Comparison of ENCODE assay signal across 12 cellular contexts in the genomic region with DNA sequence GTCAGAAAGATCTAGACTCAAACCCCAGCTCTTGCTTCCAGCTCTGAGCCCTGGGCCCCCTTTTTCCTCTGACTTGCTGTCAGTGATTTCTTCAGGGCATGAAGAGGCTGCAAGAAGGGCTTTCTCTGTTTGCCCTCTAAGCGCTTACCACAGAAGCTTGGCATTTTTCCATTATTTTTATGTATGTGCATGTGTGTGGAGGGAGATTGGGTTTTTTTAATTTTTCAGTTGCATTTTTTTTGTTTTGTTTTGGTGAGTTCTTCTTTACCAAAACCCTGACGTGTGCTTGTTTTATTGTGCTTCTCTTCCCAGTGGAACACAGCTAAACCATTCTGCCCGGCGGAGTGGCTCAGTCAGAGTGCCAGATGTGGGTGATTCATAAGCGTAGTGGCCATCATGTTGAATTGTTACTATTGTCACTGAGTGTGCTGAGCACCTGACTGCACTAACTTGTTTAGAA.
DNase-seq lines count a peak whose midpoint lies in the region; ATAC-seq and TF ChIP-seq lines count a peak whose summit lies in the region.
"Had no signal": no experiment of that assay in that cellular context is flagged by ENCODE, and none has a peak within 500 bp of the region (broad histone marks: within the 10 kb centered on the region; RNA-seq: fewer than 3 reads in every experiment).

No MANE protein-coding gene starts in this region.

- H3K27ac ChIP-seq in mammary epithelial cell (ENCODE audit: insufficient read depth, low read depth, low read length), result no peak overlapping the region
- H3K27ac ChIP-seq: ascending aorta, left lung, pancreas had no signal

- intact Hi-C loops in mammary epithelial cell (cut with micrococcal nuclease), result no loop called here

- no peak overlapping the region for H3K4me3 ChIP-seq in BJ (ENCODE audit: low read depth, low read length)
- H3K4me3 ChIP-seq in mammary epithelial cell (replicated peaks in 1 of 3; ENCODE audit: insufficient read depth in 1 of 3, low read depth in 2 of 3, low read length in 3 of 3), result no peak overlapping the region
- H3K4me3 ChIP-seq: ascending aorta, left lung, pancreas had no signal

- no peaks in the 10 kb centered on the region for H4K20me1 ChIP-seq in mammary epithelial cell (ENCODE audit: insufficient read depth, low read length)

- DNase-seq in BJ (ENCODE audit: low read depth), result peak; percentile 37
- DNase-seq in KG1 (lab: John Stamatoyannopoulos, UW), result peak; percentile 25
- DNase-seq in chondrocyte (ENCODE audit: low spot score), result peak; percentile 27
- peak; percentile 56 for DNase-seq in midbrain (lab: John Stamatoyannopoulos, UW)
- DNase-seq in HuH-7 (ENCODE audit: low spot score), result no peak
- DNase-seq in mammary epithelial cell, result no peak
- DNase-seq: left lung; pancreas; stimulated activated CD4-positive, alpha-beta T cell treated with anti-CD3 and anti-CD28 coated beads, Interleukin-4, amount 100 ng/mL, for 1 hour had no signal

- no peak overlapping the region for H3K9ac ChIP-seq in mammary epithelial cell (ENCODE audit: insufficient read depth, low read length)

- no TSS peak for BruUV-seq in mammary epithelial cell (replicated peaks; lab: Mats Ljungman, UMichigan)

- H3K4me1 ChIP-seq in mammary epithelial cell (ENCODE audit: insufficient read depth, low read length), result no peaks in the 10 kb centered on the region
- H3K4me1 ChIP-seq: ascending aorta, left lung, pancreas had no signal

- in situ Hi-C loops in mammary epithelial cell (cut with MboI; ENCODE audit: low sequenced_read_pairs in 2 of 2), result loop anchor here in 1 of 2 donors (25.0 kb wide), 2 partner anchors 264 to 589 kb away; no protein-coding TSS in a partner anchor

- no peaks in the 10 kb centered on the region for H3K36me3 ChIP-seq in BJ (ENCODE audit: control insufficient read depth, insufficient read depth, low read length)
- H3K36me3 ChIP-seq in mammary epithelial cell (ENCODE audit: insufficient read depth, low read length), result no peaks in the 10 kb centered on the region
- H3K36me3 ChIP-seq: ascending aorta, left lung, pancreas had no signal

- TF ChIP-seq CTCF in BJ (IDR thresholded peaks at IDR 0.05; ENCODE audit: insufficient read depth, low read depth, low read length) (no peak), chondrocyte (IDR thresholded peaks at IDR 0.05) (no peak), mammary epithelial cell (conservative IDR thresholded peaks at IDR 0.05 in 1 of 2, IDR thresholded peaks at IDR 0.05 in 1 of 2; ENCODE audit: extremely low read depth in 1 of 2, insufficient read depth in 1 of 2, low read depth in 1 of 2, low read length in 2 of 2) (no peak)

- WGBS in mammary epithelial cell (ENCODE audit: low coverage, missing lambda C conversion rate), result 89% methylated on average over 5 of the region's 5 CpGs

- peaks cover 12% of the 10 kb centered on the region for H3K27me3 Mint-ChIP-seq in chondrocyte (ENCODE audit: low read depth)
- no peaks in the 10 kb centered on the region for H3K27me3 Mint-ChIP-seq in activated T-helper 17 cell treated with anti-CD3 and anti-CD28 coated beads, Interleukin-2, amount 50 U/mL, for 72 hours

- H3K79me2 ChIP-seq in mammary epithelial cell (ENCODE audit: insufficient read depth, low read length), result no peaks in the 10 kb centered on the region

- H3K36me3 Mint-ChIP-seq in chondrocyte (ENCODE audit: low read depth), result no peaks in the 10 kb centered on the region
- H3K36me3 Mint-ChIP-seq in activated T-helper 17 cell treated with anti-CD3 and anti-CD28 coated beads, Interleukin-2, amount 50 U/mL, for 72 hours (ENCODE audit: low read depth), result no peaks in the 10 kb centered on the region

- no peaks in the 10 kb centered on the region for H3K9me3 ChIP-seq in mammary epithelial cell (replicated peaks; ENCODE audit: insufficient read depth, low read length)
- H3K9me3 ChIP-seq: ascending aorta, left lung, pancreas had no signal

- no peaks in the 10 kb centered on the region for H3K9me3 Mint-ChIP-seq in chondrocyte (ENCODE audit: low read depth)
- no peaks in the 10 kb centered on the region for H3K9me3 Mint-ChIP-seq in activated T-helper 17 cell treated with anti-CD3 and anti-CD28 coated beads, Interleukin-2, amount 50 U/mL, for 72 hours

- H3K4me2 ChIP-seq in mammary epithelial cell (ENCODE audit: insufficient read depth, low read depth, low read length), result no peak overlapping the region

- ATAC-seq in activated T-helper 17 cell treated with anti-CD3 and anti-CD28 coated beads, Interleukin-2, amount 50 U/mL, for 72 hours (replicated peaks), result no peak
- ATAC-seq in HG03521 (IDR thresholded peaks at IDR 0.05; ENCODE audit: unreplicated experiment), result no peak
- ATAC-seq: left lung had no signal

- no peak overlapping the region for H3K4me3 Mint-ChIP-seq in chondrocyte (ENCODE audit: unreplicated experiment)
- no peak overlapping the region for H3K4me3 Mint-ChIP-seq in activated T-helper 17 cell treated with anti-CD3 and anti-CD28 coated beads, Interleukin-2, amount 50 U/mL, for 72 hours

- CTCF ChIA-PET in BJ (lab: Yijun Ruan, JAX), result interaction anchor here (1.9 to 2.6 kb wide), 2 partner anchors 8 to 18 kb away, joined by 5 to 15 read pairs; no protein-coding TSS in a partner anchor
- CTCF ChIA-PET in mammary epithelial cell (lab: Charles Lee; ENCODE audit: low non-redundant PET), result no interaction called here

- POLR2A ChIA-PET in BJ (lab: Charles Lee), result no interaction called here

- H3K27me3 ChIP-seq in BJ (ENCODE audit: control insufficient read depth, insufficient read depth, low read length) (no peaks in the 10 kb centered on the region), mammary epithelial cell (ENCODE audit: insufficient read depth, low read length) (no peaks in the 10 kb centered on the region)
- H3K27me3 ChIP-seq: ascending aorta, left lung, pancreas had no signal

- no peak overlapping the region for H2AFZ ChIP-seq in mammary epithelial cell (ENCODE audit: low read depth, low read length)

- dilution Hi-C loops in mammary epithelial cell (cut with HindIII; ENCODE audit: low sequenced_read_pairs), result no loop called here

- no peak overlapping the region for H3K27ac Mint-ChIP-seq in chondrocyte (ENCODE audit: unreplicated experiment)
- no peak overlapping the region for H3K27ac Mint-ChIP-seq in activated T-helper 17 cell treated with anti-CD3 and anti-CD28 coated beads, Interleukin-2, amount 50 U/mL, for 72 hours

- H3K4me1 Mint-ChIP-seq in chondrocyte (ENCODE audit: low read depth), result peaks cover 15% of the 10 kb centered on the region
- no peaks in the 10 kb centered on the region for H3K4me1 Mint-ChIP-seq in activated T-helper 17 cell treated with anti-CD3 and anti-CD28 coated beads, Interleukin-2, amount 50 U/mL, for 72 hours

Comparison
In these comparisons a context has a peak if more than half of its experiments do, and no peak if none do; other contexts are left out.
1. DNase-seq: peak in BJ (single experiment), KG1 (single experiment), chondrocyte (single experiment) and midbrain (single experiment); none in HuH-7 (single experiment) and mammary epithelial cell (single experiment).